Comparison of ENCODE assay signal across 18 cellular contexts in genomic region chr20:36770680-36771079, GRCh38.
"Had no signal": no experiment of that assay in that cellular context is flagged by ENCODE, and none has a peak within 500 bp of the region (broad histone marks: within the 10 kb centered on the region; RNA-seq: fewer than 3 reads in every experiment).

No MANE protein-coding gene starts in this region.

- H3K27me3 ChIP-seq: body of pancreas, sigmoid colon had no signal

- DNase-seq: activated CD8-positive, alpha-beta memory T cell treated with anti-CD3 and anti-CD28 coated beads, Interleukin-2, amount 10 ng/mL, durations not matched to agents 7 days and 5 days; activated naive CD4-positive, alpha-beta T cell treated with anti-CD3 and anti-CD28 coated beads for 36 hours; activated T-cell treated with anti-CD3 and anti-CD28 coated beads, Interleukin-2, amount 50 U/mL, for 4 hours; amniotic stem cell; body of pancreas; effector memory CD8-positive, alpha-beta T cell; kidney glomerular epithelial cell; midbrain; occipital lobe; psoas muscle; sigmoid colon; stimulated activated CD4-positive, alpha-beta T cell treated with anti-CD3 and anti-CD28 coated beads, Interleukin-2, amount 100 ng/mL, for 48 hours; stimulated activated naive CD4-positive, alpha-beta T cell treated with Interleukin-2 at 50 U/mL for 16 hours; trophoblast cell had no signal

- H3K9me3 Mint-ChIP-seq: activated naive CD4-positive, alpha-beta T cell treated with anti-CD3 and anti-CD28 coated beads for 36 hours; activated T-cell treated with anti-CD3 and anti-CD28 coated beads, Interleukin-2, amount 50 U/mL, for 4 hours; central memory CD8-positive, alpha-beta T cell; effector memory CD8-positive, alpha-beta T cell had no signal

- H3K4me3 Mint-ChIP-seq: activated CD8-positive, alpha-beta memory T cell treated with anti-CD3 and anti-CD28 coated beads, Interleukin-2, amount 10 ng/mL, durations not matched to agents 7 days and 5 days; activated naive CD4-positive, alpha-beta T cell treated with anti-CD3 and anti-CD28 coated beads for 36 hours; activated T-cell treated with anti-CD3 and anti-CD28 coated beads, Interleukin-2, amount 50 U/mL, for 4 hours; central memory CD8-positive, alpha-beta T cell; effector memory CD8-positive, alpha-beta T cell had no signal

- ATAC-seq: activated CD4-positive, CD25-positive, alpha-beta regulatory T cell treated with anti-CD3 and anti-CD28 coated beads, Interleukin-2, amount 50 U/mL, for 24 hours; activated CD8-positive, alpha-beta memory T cell treated with anti-CD3 and anti-CD28 coated beads, Interleukin-2, amount 10 ng/mL, durations not matched to agents 7 days and 5 days; activated T-cell treated with anti-CD3 and anti-CD28 coated beads, Interleukin-2, amount 50 U/mL, for 4 hours; body of pancreas; effector memory CD8-positive, alpha-beta T cell; psoas muscle had no signal

- H3K4me3 ChIP-seq: body of pancreas, psoas muscle, sigmoid colon, SK-N-MC had no signal

- H3K27ac ChIP-seq: body of pancreas, epithelial cell of prostate, psoas muscle, sigmoid colon, SK-N-MC had no signal

- H3K27ac Mint-ChIP-seq: activated CD8-positive, alpha-beta memory T cell treated with anti-CD3 and anti-CD28 coated beads, Interleukin-2, amount 10 ng/mL, durations not matched to agents 7 days and 5 days; activated naive CD4-positive, alpha-beta T cell treated with anti-CD3 and anti-CD28 coated beads for 36 hours; effector memory CD8-positive, alpha-beta T cell had no signal

- H3K9me3 ChIP-seq: body of pancreas, psoas muscle, sigmoid colon had no signal

- H3K27me3 Mint-ChIP-seq: activated CD8-positive, alpha-beta memory T cell treated with anti-CD3 and anti-CD28 coated beads, Interleukin-2, amount 10 ng/mL, durations not matched to agents 7 days and 5 days; central memory CD8-positive, alpha-beta T cell; effector memory CD8-positive, alpha-beta T cell had no signal
